Comparison of ENCODE assay signal across 34 cellular contexts in the genomic region with DNA sequence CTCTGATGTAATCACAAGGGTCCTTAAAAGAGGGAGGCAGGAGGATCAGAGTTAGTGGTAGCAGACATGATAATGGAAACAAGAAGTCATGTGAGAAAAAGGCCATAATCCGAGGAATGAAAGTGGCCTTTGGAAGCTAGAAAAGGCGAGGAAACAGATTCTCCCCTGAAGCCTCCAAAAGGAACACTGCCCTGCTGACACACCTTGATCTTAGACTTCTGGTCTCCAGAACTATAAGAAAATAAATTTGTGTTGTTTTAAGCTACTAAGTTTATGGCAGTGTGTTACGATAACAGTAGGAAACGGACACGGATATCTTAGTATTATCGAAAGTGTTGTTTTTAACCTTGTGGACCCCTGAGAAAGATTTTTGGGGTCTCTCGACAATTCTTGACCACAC.
"Had no signal": no experiment of that assay in that cellular context is flagged by ENCODE, and none has a peak within 500 bp of the region (broad histone marks: within the 10 kb centered on the region; RNA-seq: fewer than 3 reads in every experiment).

No MANE protein-coding gene starts in this region.

- H3K27ac ChIP-seq: adrenal gland, coronary artery, dorsolateral prefrontal cortex, WERI-Rb-1 had no signal

- H3K4me3 Mint-ChIP-seq: activated CD4-positive, alpha-beta T cell treated with anti-CD3 and anti-CD28 coated beads for 36 hours; activated CD4-positive, alpha-beta T cell treated with anti-CD3 and anti-CD28 coated beads, Interleukin-2, amount 10 ng/mL, durations not matched to agents 7 days and 5 days; activated CD8-positive, alpha-beta T cell treated with anti-CD3 and anti-CD28 coated beads for 36 hours; activated naive CD4-positive, alpha-beta T cell treated with anti-CD3 and anti-CD28 coated beads for 36 hours; activated naive CD4-positive, alpha-beta T cell treated with anti-CD3 and anti-CD28 coated beads, Interleukin-2, amount 50 U/mL, for 24 hours; activated naive CD8-positive, alpha-beta T cell treated with anti-CD3 and anti-CD28 coated beads for 36 hours; activated naive CD8-positive, alpha-beta T cell treated with anti-CD3 and anti-CD28 coated beads, Interleukin-2, amount 50 U/mL, for 24 hours; activated T-helper 1 cell treated with anti-CD3 and anti-CD28 coated beads, Interleukin-12 subunit alpha, Interleukin-12 subunit beta, Interleukin-2, Interleukin-4 antibody, amounts not matched to agents 30 ng/mL and 10 ng/mL and 1 ng/mL, durations not matched to agents 14 hours and 24 hours and 36 hours; dendritic cell treated with granulocyte-macrophage colony-stimulating factor and Interleukin-4, amounts not matched to agents 40 ng/mL and 50 ng/mL, for 4 days; endodermal cell; T-helper 17 cell; T-helper 2 cell treated with Interferon-gamma antibody and Interleukin-4, amounts not matched to agents 5 μg/mL and 100 μg/mL, for 36 hours had no signal

- H3K27me3 ChIP-seq: adrenal gland, body of pancreas, dorsolateral prefrontal cortex had no signal

- H3K36me3 ChIP-seq: adrenal gland had no signal

- DNase-seq: activated CD4-positive, alpha-beta T cell treated with anti-CD3 and anti-CD28 coated beads for 36 hours; activated CD4-positive, alpha-beta T cell treated with anti-CD3 and anti-CD28 coated beads, Interleukin-2, amount 10 ng/mL, durations not matched to agents 7 days and 5 days; activated CD4-positive, alpha-beta T cell treated with anti-CD3 and anti-CD28 coated beads, Interleukin-2, amount 50 U/mL, for 48 hours; activated CD4-positive, CD25-positive, alpha-beta regulatory T cell; activated CD4-positive, CD25-positive, alpha-beta regulatory T cell treated with anti-CD3 and anti-CD28 coated beads, Interleukin-2, amount 50 U/mL, for 72 hours; activated CD8-positive, alpha-beta memory T cell treated with anti-CD3 and anti-CD28 coated beads for 24 hours; activated CD8-positive, alpha-beta T cell treated with anti-CD3 and anti-CD28 coated beads for 36 hours; activated effector memory CD4-positive, alpha-beta T cell treated with anti-CD3 and anti-CD28 coated beads, Interleukin-2, amount 50 U/mL, for 16 hours; activated naive CD4-positive, alpha-beta T cell treated with anti-CD3 and anti-CD28 coated beads for 36 hours; activated naive CD8-positive, alpha-beta T cell treated with anti-CD3 and anti-CD28 coated beads for 36 hours; activated naive CD8-positive, alpha-beta T cell treated with anti-CD3 and anti-CD28 coated beads, Interleukin-2, amount 50 U/mL, for 24 hours; activated T-cell treated with anti-CD3 and anti-CD28 coated beads, Interleukin-2, amount 50 U/mL, for 1 hour; activated T-cell treated with anti-CD3 and anti-CD28 coated beads, Interleukin-2, amount 50 U/mL, for 48 hours; adrenal gland; amygdala; aorta; body of pancreas; caudate nucleus; cerebellar nuclear complex; dorsolateral prefrontal cortex; effector memory CD4-positive, alpha-beta T cell; endodermal cell; foreskin fibroblast; T-helper 1 cell; T-helper 17 cell; T1000; WERI-Rb-1 had no signal

- ATAC-seq: activated CD4-positive, alpha-beta T cell treated with anti-CD3 and anti-CD28 coated beads for 36 hours; activated CD8-positive, alpha-beta T cell treated with anti-CD3 and anti-CD28 coated beads for 36 hours; activated naive CD8-positive, alpha-beta T cell treated with anti-CD3 and anti-CD28 coated beads, Interleukin-2, amount 50 U/mL, for 24 hours; body of pancreas; esophagus mucosa; T-helper 17 cell had no signal

- H3K4me3 ChIP-seq: adrenal gland, body of pancreas, coronary artery, dorsolateral prefrontal cortex had no signal

- H3K9me3 ChIP-seq: adrenal gland, body of pancreas had no signal

- H3K27ac Mint-ChIP-seq: activated CD4-positive, alpha-beta T cell treated with anti-CD3 and anti-CD28 coated beads for 36 hours; activated CD4-positive, alpha-beta T cell treated with anti-CD3 and anti-CD28 coated beads, Interleukin-2, amount 10 ng/mL, durations not matched to agents 7 days and 5 days; activated CD8-positive, alpha-beta T cell treated with anti-CD3 and anti-CD28 coated beads for 36 hours; activated naive CD4-positive, alpha-beta T cell treated with anti-CD3 and anti-CD28 coated beads for 36 hours; activated naive CD4-positive, alpha-beta T cell treated with anti-CD3 and anti-CD28 coated beads, Interleukin-2, amount 50 U/mL, for 24 hours; activated naive CD8-positive, alpha-beta T cell treated with anti-CD3 and anti-CD28 coated beads for 36 hours; activated naive CD8-positive, alpha-beta T cell treated with anti-CD3 and anti-CD28 coated beads, Interleukin-2, amount 50 U/mL, for 24 hours; activated T-helper 1 cell treated with anti-CD3 and anti-CD28 coated beads, Interleukin-12 subunit alpha, Interleukin-12 subunit beta, Interleukin-2, Interleukin-4 antibody, amounts not matched to agents 30 ng/mL and 10 ng/mL and 1 ng/mL, durations not matched to agents 14 hours and 24 hours and 36 hours; activated T-helper 2 cell treated with anti-CD3 and anti-CD28 coated beads, Interferon-gamma antibody, Interleukin-2, Interleukin-4, amounts not matched to agents 10 μg/mL and 5 μg/mL and 100 μg/mL, durations not matched to agents 14 hours and 24 hours and 36 hours; dendritic cell treated with granulocyte-macrophage colony-stimulating factor and Interleukin-4, amounts not matched to agents 40 ng/mL and 50 ng/mL, for 4 days; endodermal cell; T-helper 17 cell; T-helper 2 cell treated with Interferon-gamma antibody and Interleukin-4, amounts not matched to agents 5 μg/mL and 100 μg/mL, for 36 hours had no signal

- H3K9me3 Mint-ChIP-seq: activated CD4-positive, alpha-beta T cell treated with anti-CD3 and anti-CD28 coated beads, Interleukin-2, amount 10 ng/mL, durations not matched to agents 7 days and 5 days; activated CD8-positive, alpha-beta T cell treated with anti-CD3 and anti-CD28 coated beads for 36 hours; activated naive CD4-positive, alpha-beta T cell treated with anti-CD3 and anti-CD28 coated beads for 36 hours; activated naive CD4-positive, alpha-beta T cell treated with anti-CD3 and anti-CD28 coated beads, Interleukin-2, amount 50 U/mL, for 24 hours; activated naive CD8-positive, alpha-beta T cell treated with anti-CD3 and anti-CD28 coated beads for 36 hours; activated naive CD8-positive, alpha-beta T cell treated with anti-CD3 and anti-CD28 coated beads, Interleukin-2, amount 50 U/mL, for 24 hours; activated T-helper 1 cell treated with anti-CD3 and anti-CD28 coated beads, Interleukin-12 subunit alpha, Interleukin-12 subunit beta, Interleukin-2, Interleukin-4 antibody, amounts not matched to agents 30 ng/mL and 10 ng/mL and 1 ng/mL, durations not matched to agents 14 hours and 24 hours and 36 hours; activated T-helper 2 cell treated with anti-CD3 and anti-CD28 coated beads, Interferon-gamma antibody, Interleukin-2, Interleukin-4, amounts not matched to agents 10 μg/mL and 5 μg/mL and 100 μg/mL, durations not matched to agents 14 hours and 24 hours and 36 hours; dendritic cell treated with granulocyte-macrophage colony-stimulating factor and Interleukin-4, amounts not matched to agents 40 ng/mL and 50 ng/mL, for 4 days; endodermal cell; T-helper 2 cell treated with Interferon-gamma antibody and Interleukin-4, amounts not matched to agents 5 μg/mL and 100 μg/mL, for 36 hours had no signal

- H3K27me3 Mint-ChIP-seq: activated CD4-positive, alpha-beta T cell treated with anti-CD3 and anti-CD28 coated beads for 36 hours; activated CD4-positive, alpha-beta T cell treated with anti-CD3 and anti-CD28 coated beads, Interleukin-2, amount 10 ng/mL, durations not matched to agents 7 days and 5 days; activated CD8-positive, alpha-beta T cell treated with anti-CD3 and anti-CD28 coated beads for 36 hours; activated naive CD4-positive, alpha-beta T cell treated with anti-CD3 and anti-CD28 coated beads, Interleukin-2, amount 50 U/mL, for 24 hours; activated naive CD8-positive, alpha-beta T cell treated with anti-CD3 and anti-CD28 coated beads for 36 hours; activated naive CD8-positive, alpha-beta T cell treated with anti-CD3 and anti-CD28 coated beads, Interleukin-2, amount 50 U/mL, for 24 hours; dendritic cell treated with granulocyte-macrophage colony-stimulating factor and Interleukin-4, amounts not matched to agents 40 ng/mL and 50 ng/mL, for 4 days; T-helper 17 cell had no signal

- H3K4me1 Mint-ChIP-seq: activated CD4-positive, alpha-beta T cell treated with anti-CD3 and anti-CD28 coated beads for 36 hours; activated CD4-positive, alpha-beta T cell treated with anti-CD3 and anti-CD28 coated beads, Interleukin-2, amount 10 ng/mL, durations not matched to agents 7 days and 5 days; endodermal cell had no signal
